Comparison of ENCODE assay signal across 8 cellular contexts in genomic region chr11:68328374-68329091, GRCh38. TPM values are rescaled to one million over a fixed set of nuclear protein-coding genes. Genes with fewer than 3 reads are reported as not detected.
DNase-seq lines count a peak whose midpoint lies in the region; ATAC-seq and TF ChIP-seq lines count a peak whose summit lies in the region.

No MANE protein-coding gene starts in this region.

- H3K27me3 ChIP-seq in right lobe of liver (no peaks in the 10 kb centered on the region), transverse colon (no peaks in the 10 kb centered on the region)
- no peaks in the 10 kb centered on the region for H3K27me3 ChIP-seq in CD8-positive, alpha-beta memory T cell (ENCODE audit: insufficient read depth, low read length, poor library complexity, severe bottlenecking)

- H3K9me3 Mint-ChIP-seq in activated T-cell treated with anti-CD3 and anti-CD28 coated beads, Interleukin-2, amount 50 U/mL, for 24 hours: no peaks in the 10 kb centered on the region
- H3K9me3 Mint-ChIP-seq in activated T-cell treated with anti-CD3 and anti-CD28 coated beads, Interleukin-2, amount 50 U/mL, for 4 hours: no peaks in the 10 kb centered on the region
- no peaks in the 10 kb centered on the region for H3K9me3 Mint-ChIP-seq in CD8-positive, alpha-beta memory T cell

- H3K4me3 Mint-ChIP-seq in activated T-cell treated with anti-CD3 and anti-CD28 coated beads, Interleukin-2, amount 50 U/mL, for 24 hours: no peak overlapping the region
- no peak overlapping the region for H3K4me3 Mint-ChIP-seq in activated T-cell treated with anti-CD3 and anti-CD28 coated beads, Interleukin-2, amount 50 U/mL, for 4 hours
- H3K4me3 Mint-ChIP-seq in CD8-positive, alpha-beta memory T cell: peak overlapping the region in 2 of 7 donors; percentile 26 to 46

- CTCF ChIA-PET in CD8-positive, alpha-beta memory T cell (lab: Charles Lee): no interaction called here

- H3K4me1 ChIP-seq in right lobe of liver (peaks cover 0 to 93% (median 49%) of the 10 kb centered on the region in 4 donors), transverse colon (peaks cover 54 to 74% (median 63%) of the 10 kb centered on the region in 4 donors)
- H3K4me1 ChIP-seq in CD8-positive, alpha-beta memory T cell (ENCODE audit: insufficient read depth, low read length): peaks cover 60% of the 10 kb centered on the region

- in situ Hi-C loops in transverse colon (cut with MboI; ENCODE audit: low pct_ligation_motif_present in 1 of 4, low pct_unique_long_range_greater_than_20kb in 1 of 4, low sequenced_read_pairs in 3 of 4): no loop called here

- H3K4me3 ChIP-seq in right lobe of liver: no peak overlapping the region
- no peak overlapping the region for H3K4me3 ChIP-seq in transverse colon
- no peak overlapping the region for H3K4me3 ChIP-seq in CD8-positive, alpha-beta memory T cell (ENCODE audit: low read length)
- no peak overlapping the region for H3K4me3 ChIP-seq in lower leg skin (ENCODE audit: low read depth, poor library complexity, severe bottlenecking)

- no peaks in the 10 kb centered on the region for H3K36me3 Mint-ChIP-seq in activated T-cell treated with anti-CD3 and anti-CD28 coated beads, Interleukin-2, amount 50 U/mL, for 24 hours (ENCODE audit: low read depth)
- H3K36me3 Mint-ChIP-seq in activated T-cell treated with anti-CD3 and anti-CD28 coated beads, Interleukin-2, amount 50 U/mL, for 4 hours (ENCODE audit: insufficient read depth): no peaks in the 10 kb centered on the region
- no peaks in the 10 kb centered on the region for H3K36me3 Mint-ChIP-seq in CD8-positive, alpha-beta memory T cell

- peak; percentile 49 for DNase-seq in activated T-cell treated with anti-CD3 and anti-CD28 coated beads, Interleukin-2, amount 50 U/mL, for 24 hours
- no peak for DNase-seq in activated T-cell treated with anti-CD3 and anti-CD28 coated beads, Interleukin-2, amount 50 U/mL, for 4 hours
- peak in 46 of 58 donors; percentile 8 to 81 (median 51) for DNase-seq in anterior cingulate cortex (lab: John Stamatoyannopoulos, UW)
- peak in 1 of 3 donors; percentile 46 for DNase-seq in right lobe of liver
- DNase-seq in transverse colon: peak; percentile 70
- no peak for DNase-seq in CD8-positive, alpha-beta memory T cell
- no peak for DNase-seq in lower leg skin (ENCODE audit: low spot score in 2 of 2)

- TF ChIP-seq CTCF in right lobe of liver (IDR thresholded peaks at IDR 0.05) (no peak), transverse colon (IDR thresholded peaks at IDR 0.05) (no peak), lower leg skin (IDR thresholded peaks at IDR 0.05) (no peak)

- POLR2A ChIA-PET in CD8-positive, alpha-beta memory T cell (lab: Charles Lee): no interaction called here

- peaks cover 57% of the 10 kb centered on the region for H3K4me1 Mint-ChIP-seq in activated T-cell treated with anti-CD3 and anti-CD28 coated beads, Interleukin-2, amount 50 U/mL, for 24 hours (ENCODE audit: low read depth)
- peaks cover 55% of the 10 kb centered on the region for H3K4me1 Mint-ChIP-seq in activated T-cell treated with anti-CD3 and anti-CD28 coated beads, Interleukin-2, amount 50 U/mL, for 4 hours (ENCODE audit: low read depth)
- peaks cover 33 to 43% (median 43%) of the 10 kb centered on the region in 3 donors for H3K4me1 Mint-ChIP-seq in CD8-positive, alpha-beta memory T cell

- no peak for TF ChIP-seq POLR2A in right lobe of liver (IDR thresholded peaks at IDR 0.05)
- TF ChIP-seq POLR2A in transverse colon (IDR thresholded peaks at IDR 0.05): no peak
- TF ChIP-seq POLR2A in lower leg skin (IDR thresholded peaks at IDR 0.05): no peak

- no peak overlapping the region for H3K27ac Mint-ChIP-seq in activated T-cell treated with anti-CD3 and anti-CD28 coated beads, Interleukin-2, amount 50 U/mL, for 24 hours
- H3K27ac Mint-ChIP-seq in CD8-positive, alpha-beta memory T cell: no peak overlapping the region

- H3K27ac ChIP-seq in right lobe of liver: peak overlapping the region in 1 of 3 donors; percentile 82
- peak overlapping the region; percentile 34 to 77 (median 54) for H3K27ac ChIP-seq in transverse colon
- no peak overlapping the region for H3K27ac ChIP-seq in CD8-positive, alpha-beta memory T cell (ENCODE audit: low read depth, low read length)

- intact Hi-C loops in right lobe of liver (cut with DNase I): loop anchor here in 1 of 2 donors (10.0 kb wide), 1 partner anchor 46 kb away; no protein-coding TSS in a partner anchor
- intact Hi-C loops in transverse colon (cut with DNase I; ENCODE audit: low total_unique reads): no loop called here
- intact Hi-C loops in lower leg skin (cut with DNase I; ENCODE audit: low total_unique reads): loop anchor here (10.0 kb wide), 1 partner anchor 46 kb away; no protein-coding TSS in a partner anchor

- TF ChIP-seq EP300 in transverse colon (IDR thresholded peaks at IDR 0.05; ENCODE audit: low read depth): no peak

- H3K9me3 ChIP-seq in right lobe of liver: no peaks in the 10 kb centered on the region
- no peaks in the 10 kb centered on the region for H3K9me3 ChIP-seq in transverse colon
- no peaks in the 10 kb centered on the region for H3K9me3 ChIP-seq in CD8-positive, alpha-beta memory T cell (ENCODE audit: low read length)

- 41% methylated on average over 12 of the region's 25 CpGs for WGBS in right lobe of liver (ENCODE audit: insufficient coverage, low coverage, low lambda C conversion rate, missing lambda C conversion rate)
- 28 to 47% methylated on average over 9 to 25 of the region's 25 CpGs for WGBS in transverse colon (ENCODE audit: low coverage in 1 of 2), 2 donors
- 50 to 54% methylated on average over 24 to 25 of the region's 25 CpGs for WGBS in lower leg skin, 2 donors

- no peak for ATAC-seq in activated T-cell treated with anti-CD3 and anti-CD28 coated beads, Interleukin-2, amount 50 U/mL, for 4 hours
- ATAC-seq in right lobe of liver (peak in 3 of 4 donors; percentile 3 to 15 (median 6)), HG03108 (IDR thresholded peaks at IDR 0.05; ENCODE audit: unreplicated experiment) (no peak)

- H3K27me3 Mint-ChIP-seq in activated T-cell treated with anti-CD3 and anti-CD28 coated beads, Interleukin-2, amount 50 U/mL, for 24 hours: no peaks in the 10 kb centered on the region
- no peaks in the 10 kb centered on the region for H3K27me3 Mint-ChIP-seq in activated T-cell treated with anti-CD3 and anti-CD28 coated beads, Interleukin-2, amount 50 U/mL, for 4 hours (ENCODE audit: low read depth)
- peaks cover 1 to 4% of the 10 kb centered on the region in 2 donors for H3K27me3 Mint-ChIP-seq in CD8-positive, alpha-beta memory T cell

- no peaks in the 10 kb centered on the region for H3K36me3 ChIP-seq in right lobe of liver
- H3K36me3 ChIP-seq in transverse colon: no peaks in the 10 kb centered on the region
- no peaks in the 10 kb centered on the region for H3K36me3 ChIP-seq in CD8-positive, alpha-beta memory T cell (ENCODE audit: insufficient read depth, low read length)

RNA-seq across cellular contexts. Expression of gene LRP5, which starts 16.1 kb away (rescaled TPM):
- 1 to 10 TPM; 7.7 to 8.5 (median 7.9) TPM for total RNA-seq in activated T-cell treated with anti-CD3 and anti-CD28 coated beads, Interleukin-2, amount 50 U/mL, for 4 hours
- total RNA-seq in right lobe of liver (100 to 1,000 TPM in 2 of 6 experiments, 10 to 100 TPM in 4; 74.4 to 120 (median 88.2) TPM), transverse colon (100 to 1,000 TPM in 1 of 4 donors, 10 to 100 TPM in 3; 72.6 to 138 (median 82.3) TPM), lower leg skin (10 to 100 TPM; 25.0 to 53.5 (median 29.3) TPM)
- total RNA-seq in CD8-positive, alpha-beta memory T cell: 1 to 10 TPM; 7.5 to 9.9 TPM
- 0.68 TPM for polyA plus RNA-seq in CD8-positive, alpha-beta memory T cell

RNA-seq across cellular contexts. Expression of gene C11orf24, which starts 56.8 kb away (rescaled TPM):
- 10 to 100 TPM; 46.8 to 49.2 (median 47.3) TPM for total RNA-seq in activated T-cell treated with anti-CD3 and anti-CD28 coated beads, Interleukin-2, amount 50 U/mL, for 4 hours
- total RNA-seq in right lobe of liver (10 to 100 TPM; 39.4 to 70.9 (median 62.4) TPM), transverse colon (100 to 1,000 TPM in 1 of 4 donors, 10 to 100 TPM in 3; 31.4 to 130 (median 56.6) TPM), lower leg skin (10 to 100 TPM; 12.5 to 37.8 (median 16.2) TPM)
- 10 to 100 TPM; 46.9 to 49.8 TPM for total RNA-seq in CD8-positive, alpha-beta memory T cell
- polyA plus RNA-seq in CD8-positive, alpha-beta memory T cell: 15.7 TPM

Comparison
In these comparisons a context has a peak if more than half of its experiments do, and no peak if none do; other contexts are left out.
1. DNase-seq: peak in activated T-cell treated with anti-CD3 and anti-CD28 coated beads, Interleukin-2, amount 50 U/mL, for 24 hours (single experiment), anterior cingulate cortex (46 of 58) and transverse colon (single experiment); none in activated T-cell treated with anti-CD3 and anti-CD28 coated beads, Interleukin-2, amount 50 U/mL, for 4 hours (single experiment), CD8-positive, alpha-beta memory T cell (0 of 5) and lower leg skin (0 of 2).
2. ATAC-seq: peak in right lobe of liver (3 of 4); none in activated T-cell treated with anti-CD3 and anti-CD28 coated beads, Interleukin-2, amount 50 U/mL, for 4 hours (0 of 2) and HG03108 (single experiment).